ENCODE assay signal across 8 cellular contexts in the genomic region with DNA sequence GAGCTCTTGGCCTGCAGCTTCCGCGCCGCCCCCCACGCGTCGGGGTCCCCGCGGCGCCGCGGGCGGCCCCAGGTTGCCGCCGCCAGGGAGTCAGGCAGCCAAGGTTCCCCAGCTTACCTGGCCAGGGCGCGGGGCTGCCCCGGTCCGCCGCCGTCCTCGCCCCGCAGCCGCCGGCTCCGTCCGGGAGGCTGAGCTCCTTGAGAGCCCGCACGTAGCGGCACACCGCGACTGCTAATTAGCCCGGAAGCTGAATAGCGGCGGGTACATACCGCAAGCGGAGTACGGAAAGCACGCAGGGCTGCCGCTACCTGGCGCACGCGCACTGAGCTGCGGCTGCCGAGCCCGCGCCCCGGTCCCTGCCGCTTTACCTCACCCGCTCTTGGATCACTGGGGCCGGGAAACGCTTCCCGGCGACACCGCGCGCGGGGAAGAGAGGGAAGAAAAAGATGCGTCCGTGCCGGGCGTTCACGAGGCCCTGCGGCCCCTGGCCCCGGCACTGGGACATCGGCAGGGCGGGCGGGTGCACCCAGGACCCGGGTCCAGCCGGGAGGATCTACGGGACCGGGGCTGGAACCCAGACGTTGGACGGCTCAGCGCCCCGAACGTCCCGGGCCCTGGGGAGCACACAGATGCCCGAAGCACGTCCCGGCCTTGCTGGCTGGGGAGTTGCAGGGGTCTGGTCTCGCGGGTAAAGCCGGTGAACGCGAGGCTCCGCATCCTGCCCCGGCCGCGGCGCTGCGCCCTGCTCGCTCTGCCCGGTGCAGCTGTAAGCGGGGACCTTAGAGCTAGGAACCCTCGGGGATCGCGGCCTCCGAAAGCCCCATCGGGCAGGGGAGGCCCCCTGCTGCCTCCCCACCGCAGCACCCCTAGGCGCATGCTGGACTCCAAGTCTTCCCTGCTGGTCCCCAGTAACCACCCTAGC. TPM values are rescaled to one million over a fixed set of nuclear protein-coding genes. Genes with fewer than 3 reads are reported as not detected.
DNase-seq lines count a peak whose midpoint lies in the region; ATAC-seq and TF ChIP-seq lines count a peak whose summit lies in the region.

A gene with protein sequence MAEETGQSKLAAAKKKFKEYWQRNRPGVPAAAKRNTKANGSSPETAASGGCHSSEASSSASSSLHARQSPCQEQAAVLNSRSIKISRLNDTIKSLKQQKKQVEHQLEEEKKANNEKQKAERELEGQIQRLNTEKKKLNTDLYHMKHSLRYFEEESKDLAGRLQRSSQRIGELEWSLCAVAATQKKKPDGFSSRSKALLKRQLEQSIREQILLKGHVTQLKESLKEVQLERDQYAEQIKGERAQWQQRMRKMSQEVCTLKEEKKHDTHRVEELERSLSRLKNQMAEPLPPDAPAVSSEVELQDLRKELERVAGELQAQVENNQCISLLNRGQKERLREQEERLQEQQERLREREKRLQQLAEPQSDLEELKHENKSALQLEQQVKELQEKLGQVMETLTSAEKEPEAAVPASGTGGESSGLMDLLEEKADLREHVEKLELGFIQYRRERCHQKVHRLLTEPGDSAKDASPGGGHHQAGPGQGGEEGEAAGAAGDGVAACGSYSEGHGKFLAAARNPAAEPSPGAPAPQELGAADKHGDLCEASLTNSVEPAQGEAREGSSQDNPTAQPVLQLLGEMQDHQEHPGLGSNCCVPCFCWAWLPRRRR (minus strand): TSS at position 253 of the 922 bp plus-strand sequence. CDS start 47,739 bp downstream, outside the sequence.

- no peaks in the 10 kb centered on the region for H3K36me3 ChIP-seq in osteoblast (ENCODE audit: insufficient read depth, low read length)
- no peaks in the 10 kb centered on the region for H3K36me3 ChIP-seq in thymus (ENCODE audit: control insufficient read depth, insufficient read depth)

- H3K4me1 ChIP-seq in osteoblast (ENCODE audit: insufficient read depth, low read length) (peaks cover 4% of the 10 kb centered on the region), thymus (ENCODE audit: control insufficient read depth, insufficient read depth, low read length) (peaks cover 3% of the 10 kb centered on the region)

- under 1% methylated on average over 101 of the region's 101 CpGs for WGBS in thymus

- peak within 1 kb of the TSS; percentile 82 for H2AFZ ChIP-seq in osteoblast (ENCODE audit: low read length)

- no peak for TF ChIP-seq CTCF in osteoblast (IDR thresholded peaks at IDR 0.05; ENCODE audit: extremely low read depth, low read depth, low read length)

- in situ Hi-C loops in SK-MEL-5 (cut with HindIII; ENCODE audit: low pct_unique_long_range_greater_than_20kb, low sequenced_read_pairs), result no loop called here

- no peaks in the 10 kb centered on the region for H4K20me1 ChIP-seq in osteoblast (ENCODE audit: insufficient read depth, low read length)

- H3K9me3 ChIP-seq in osteoblast (ENCODE audit: low read depth, low read length) (no peaks in the 10 kb centered on the region), thymus (ENCODE audit: control insufficient read depth) (no peaks in the 10 kb centered on the region)

- ATAC-seq in GM21526 (IDR thresholded peaks at IDR 0.05; ENCODE audit: low FRiP score, unreplicated experiment), result peak; percentile 62

- H3K27me3 ChIP-seq in osteoblast (ENCODE audit: insufficient read depth, low read length) (no peaks in the 10 kb centered on the region), thymus (ENCODE audit: control insufficient read depth, insufficient read depth) (no peaks in the 10 kb centered on the region)

- peaks cover 21% of the 10 kb centered on the region for H3K79me2 ChIP-seq in osteoblast (ENCODE audit: insufficient read depth, low read length)

- H3K4me3 ChIP-seq in osteoblast (ENCODE audit: insufficient read depth, low read length), result peak within 1 kb of the TSS; percentile 82
- H3K4me3 ChIP-seq in thymus (ENCODE audit: low read length), result peak within 1 kb of the TSS; percentile 88

- H3K27ac ChIP-seq in osteoblast (ENCODE audit: low read depth, low read length), result no peak within 1 kb of the TSS
- peak within 1 kb of the TSS; percentile 27 for H3K27ac ChIP-seq in thymus (ENCODE audit: low read depth)

- peak within 1 kb of the TSS; percentile 87 for H3K4me2 ChIP-seq in osteoblast (ENCODE audit: insufficient read depth, low read length)

- DNase-seq in DMS153 treated with DMSO at 0.1 percent for 48 hours (lab: John Stamatoyannopoulos, UW; ENCODE audit: unreplicated experiment) (peak; percentile 11), HuH-7.5 (ENCODE audit: low spot score) (peak; percentile 81), SK-MEL-5 (ENCODE audit: low read depth, low spot score) (peak; percentile 55), glomerular visceral epithelial cell (ENCODE audit: extremely low spot score) (peak; percentile 78), osteoblast (ENCODE audit: insufficient read length, low spot score, missing footprints) (peak; percentile 94)
- DNase-seq in activated naive CD4-positive, alpha-beta T cell treated with Interleukin-2 at 50 U/mL for 16 hours, result peak; percentile 81

RNA-seq across cellular contexts. Expression of the gene that starts here (rescaled TPM):
- total RNA-seq in SK-MEL-5 (2014; rRNA removed; shearing (Covaris generic)), result 21.1 and 22.8 TPM in 2 replicates
- 11.5 and 17.2 TPM in 2 replicates for polyA plus RNA-seq in SK-MEL-5 (2015; cell fraction: cytosol; rRNA removed)
- polyA plus RNA-seq in SK-MEL-5 (2015; cell fraction: nucleus; rRNA removed), result 662 and 692 TPM in 2 replicates
- total RNA-seq in osteoblast, result 35.9 and 57.2 TPM in 2 replicates
- 66.5 TPM for polyA plus RNA-seq in thymus

Comparison
In these comparisons a context has a peak if more than half of its experiments do, and no peak if none do; other contexts are left out.
1. DNase-seq: peak in every context shown above with its lines; median percentile 94 in osteoblast; 81 in HuH-7.5; 81 in activated naive CD4-positive, alpha-beta T cell treated with Interleukin-2 at 50 U/mL for 16 hours; 78 in glomerular visceral epithelial cell; 55 in SK-MEL-5; 11 in DMS153 treated with DMSO at 0.1 percent for 48 hours.